ENCODE assay signal across 1 cellular context in the genomic region with DNA sequence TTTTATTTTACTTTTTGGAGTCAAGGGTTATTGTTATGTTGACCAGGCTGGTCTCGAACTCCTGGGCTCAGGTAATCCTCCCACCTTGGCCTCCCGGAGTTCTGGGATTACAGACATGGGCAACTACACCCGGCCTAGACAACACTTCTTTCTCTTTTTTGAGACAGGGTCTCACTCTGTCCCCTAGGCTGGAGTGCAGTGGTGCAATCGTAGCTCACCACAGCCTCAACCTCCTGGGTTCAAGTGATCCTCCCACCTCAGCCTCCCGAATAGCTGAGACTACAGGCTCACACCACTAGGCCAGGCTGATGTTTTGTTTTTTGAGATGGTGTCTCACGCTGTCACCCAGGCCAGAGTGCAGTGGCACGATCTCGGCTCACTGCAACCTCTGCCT. TPM values are rescaled to one million over a fixed set of nuclear protein-coding genes. Genes with fewer than 3 reads are reported as not detected.
"Had no signal": no experiment of that assay in that cellular context is flagged by ENCODE, and none has a peak within 500 bp of the region (broad histone marks: within the 10 kb centered on the region; RNA-seq: fewer than 3 reads in every experiment).

No MANE protein-coding gene starts in this region.

RNA-seq across cellular contexts. Expression of a gene that starts 1.3 kb away (rescaled TPM):
- polyA plus RNA-seq: neural cell had no signal
